Comparison of ENCODE assay signal across 22 cellular contexts in the genomic region with DNA sequence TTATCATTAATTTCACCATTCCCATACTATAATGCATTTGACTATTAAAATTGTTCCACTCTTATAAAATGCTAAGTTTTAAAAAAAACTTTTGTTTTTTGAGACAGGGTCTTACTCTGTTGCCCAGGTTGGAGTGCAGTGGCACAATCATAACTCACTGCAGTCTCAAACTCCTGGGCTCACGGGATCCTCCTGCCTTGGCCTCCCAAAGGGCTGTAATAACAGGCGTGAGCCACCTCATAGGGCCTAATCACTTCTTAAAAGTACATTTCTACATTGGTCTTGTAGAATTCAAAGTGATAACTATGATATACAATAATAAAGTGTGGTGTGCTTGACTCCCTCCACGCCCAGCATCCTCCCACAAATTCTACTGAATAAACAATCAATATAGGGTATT. TPM values are rescaled to one million over a fixed set of nuclear protein-coding genes. Genes with fewer than 3 reads are reported as not detected.
A peak's percentile ranks its signal among the peaks of the same experiment; 100 is the strongest.
DNase-seq lines count a peak whose midpoint lies in the region; ATAC-seq and TF ChIP-seq lines count a peak whose summit lies in the region.
"Had no signal": no experiment of that assay in that cellular context is flagged by ENCODE, and none has a peak within 500 bp of the region (broad histone marks: within the 10 kb centered on the region; RNA-seq: fewer than 3 reads in every experiment).

No MANE protein-coding gene starts in this region.

- no peak overlapping the region for H3K23ac ChIP-seq in IMR-90 (ENCODE audit: low read depth, low read length)
- no peak overlapping the region for H3K23ac ChIP-seq in mesenchymal stem cell (ENCODE audit: low read length in 2 of 2)

- H2BK20ac ChIP-seq in IMR-90 (ENCODE audit: low read depth, low read length): no peak overlapping the region

- no peak overlapping the region for H3K27ac ChIP-seq in IMR-90 (ENCODE audit: insufficient read depth, low read length)
- peak overlapping the region in 5 of 8 donors; percentile 98 to 100 (median 99) for H3K27ac ChIP-seq in spleen
- no peak overlapping the region for H3K27ac ChIP-seq in gastrocnemius medialis
- no peak overlapping the region for H3K27ac ChIP-seq in mesenchymal stem cell (ENCODE audit: low read length, poor library complexity, severe bottlenecking)
- H3K27ac ChIP-seq: sigmoid colon had no signal

- DNase-seq in activated CD8-positive, alpha-beta memory T cell treated with anti-CD3 and anti-CD28 coated beads, Interleukin-2, amount 10 ng/mL, durations not matched to agents 7 days and 5 days: no peak
- no peak for DNase-seq in activated CD8-positive, alpha-beta memory T cell treated with anti-CD3 and anti-CD28 coated beads for 24 hours
- no peak for DNase-seq in IMR-90
- DNase-seq in activated naive CD8-positive, alpha-beta T cell treated with anti-CD3 and anti-CD28 coated beads, Interleukin-2, amount 10 ng/mL, durations not matched to agents 7 days and 5 days: no peak
- no peak for DNase-seq in spleen
- no peak for DNase-seq in gastrocnemius medialis
- DNase-seq in mesenchymal stem cell: no peak
- DNase-seq in HT-29 (ENCODE audit: low spot score): no peak
- DNase-seq: ACHN; activated CD4-positive, CD25-positive, alpha-beta regulatory T cell treated with anti-CD3 and anti-CD28 coated beads, Interleukin-2, amount 50 U/mL, for 72 hours; activated gamma-delta T cell treated with Interleukin-2 at 50 U/mL for 16 hours; H7; heart right ventricle; islet precursor cell; NCI-H2029 treated with DMSO at 0.1 percent for 48 hours; NCI-H524 treated with DMSO at 0.1 percent for 48 hours; sigmoid colon; stimulated activated CD4-positive, alpha-beta T cell treated with anti-CD3 and anti-CD28 coated beads, Interleukin-4, amount 100 ng/mL, for 1 hour; stimulated activated CD8-positive, alpha-beta memory T cell treated with anti-CD3 and anti-CD28 coated beads, Interleukin-4, amount 100 ng/mL, for 48 hours; upper lobe of left lung had no signal

- in situ Hi-C loops in IMR-90 (cut with MboI; ENCODE audit: low sequenced_read_pairs) (no loop called here), gastrocnemius medialis (cut with MboI; ENCODE audit: low sequenced_read_pairs in 4 of 4) (no loop called here)

- H3K27me3 ChIP-seq in IMR-90 (ENCODE audit: control insufficient read depth, insufficient read depth, low read length) (no peaks in the 10 kb centered on the region), spleen (replicated peaks in 1 of 7) (no peaks in the 10 kb centered on the region), gastrocnemius medialis (no peaks in the 10 kb centered on the region), mesenchymal stem cell (ENCODE audit: control insufficient read depth in 1 of 2, insufficient read depth in 1 of 2, low read length in 2 of 2) (no peaks in the 10 kb centered on the region)
- H3K27me3 ChIP-seq: heart right ventricle, sigmoid colon, upper lobe of left lung had no signal

- H3K27me3 Mint-ChIP-seq in activated CD8-positive, alpha-beta memory T cell treated with anti-CD3 and anti-CD28 coated beads, Interleukin-2, amount 10 ng/mL, durations not matched to agents 7 days and 5 days: no peaks in the 10 kb centered on the region
- H3K27me3 Mint-ChIP-seq in activated naive CD8-positive, alpha-beta T cell treated with anti-CD3 and anti-CD28 coated beads, Interleukin-2, amount 10 ng/mL, durations not matched to agents 7 days and 5 days: no peaks in the 10 kb centered on the region

- H2BK12ac ChIP-seq in mesenchymal stem cell (ENCODE audit: low read length in 2 of 2): no peak overlapping the region

- no peak overlapping the region for H2BK120ac ChIP-seq in IMR-90 (ENCODE audit: low read depth, low read length)
- no peak overlapping the region for H2BK120ac ChIP-seq in mesenchymal stem cell (ENCODE audit: low read depth, low read length)

- H3K4me3 Mint-ChIP-seq in activated CD8-positive, alpha-beta memory T cell treated with anti-CD3 and anti-CD28 coated beads, Interleukin-2, amount 10 ng/mL, durations not matched to agents 7 days and 5 days: peak overlapping the region; percentile 93
- peak overlapping the region; percentile 90 for H3K4me3 Mint-ChIP-seq in activated naive CD8-positive, alpha-beta T cell treated with anti-CD3 and anti-CD28 coated beads, Interleukin-2, amount 10 ng/mL, durations not matched to agents 7 days and 5 days
- H3K4me3 Mint-ChIP-seq: mesothelial cell of epicardium had no signal

- H2AK9ac ChIP-seq in IMR-90 (replicated peaks; ENCODE audit: low read depth, low read length, poor library complexity): no peak overlapping the region

- dilution Hi-C loops in IMR-90 (cut with HindIII; ENCODE audit: low sequenced_read_pairs, unreplicated experiment): no loop called here

- no peak overlapping the region for H2AFZ ChIP-seq in IMR-90 (replicated peaks; ENCODE audit: low read length, poor library complexity)
- H2AFZ ChIP-seq in mesenchymal stem cell (ENCODE audit: low read depth, low read length): no peak overlapping the region

- H3K36me3 ChIP-seq in IMR-90 (ENCODE audit: control insufficient read depth, insufficient read depth, low read length): no peaks in the 10 kb centered on the region
- peaks cover 0 to 12% (median 0%) of the 10 kb centered on the region in 6 donors for H3K36me3 ChIP-seq in spleen
- no peaks in the 10 kb centered on the region for H3K36me3 ChIP-seq in gastrocnemius medialis
- no peaks in the 10 kb centered on the region for H3K36me3 ChIP-seq in mesenchymal stem cell (ENCODE audit: control insufficient read depth in 1 of 2, insufficient read depth in 2 of 2, low read depth in 1 of 2, low read length in 2 of 2)
- H3K36me3 ChIP-seq: sigmoid colon, upper lobe of left lung had no signal

- H3K4me1 Mint-ChIP-seq in activated CD8-positive, alpha-beta memory T cell treated with anti-CD3 and anti-CD28 coated beads, Interleukin-2, amount 10 ng/mL, durations not matched to agents 7 days and 5 days: peaks cover 44% of the 10 kb centered on the region
- H3K4me1 Mint-ChIP-seq in activated naive CD8-positive, alpha-beta T cell treated with anti-CD3 and anti-CD28 coated beads, Interleukin-2, amount 10 ng/mL, durations not matched to agents 7 days and 5 days: peaks cover 34% of the 10 kb centered on the region

- H3K79me1 ChIP-seq in IMR-90 (ENCODE audit: low read depth in 1 of 2, low read length in 2 of 2) (peaks cover 7 to 44% of the 10 kb centered on the region in 2 experiments), mesenchymal stem cell (replicated peaks; ENCODE audit: low read length, poor library complexity, severe bottlenecking) (peaks cover 3% of the 10 kb centered on the region)

- no peak overlapping the region for H3K4ac ChIP-seq in IMR-90 (ENCODE audit: low read depth, low read length)
- H3K4ac ChIP-seq in mesenchymal stem cell (ENCODE audit: low read depth in 1 of 2, low read length in 2 of 2): no peak overlapping the region

- no peak overlapping the region for H3K9ac ChIP-seq in IMR-90 (ENCODE audit: low read depth, low read length)
- H3K9ac ChIP-seq in mesenchymal stem cell (ENCODE audit: low read length): no peak overlapping the region

- H3K4me3 ChIP-seq in IMR-90 (ENCODE audit: insufficient read depth, low read depth, low read length) (no peak overlapping the region), spleen (peak overlapping the region in 1 of 8 donors; percentile 77), gastrocnemius medialis (no peak overlapping the region), mesenchymal stem cell (ENCODE audit: insufficient read depth in 1 of 2, low read depth in 1 of 2, low read length in 2 of 2) (no peak overlapping the region)
- H3K4me3 ChIP-seq: heart right ventricle, sigmoid colon, upper lobe of left lung had no signal

- H4K5ac ChIP-seq in IMR-90 (ENCODE audit: low read depth, low read length): no peak overlapping the region

- POLR2A ChIA-PET in IMR-90 (lab: Charles Lee; ENCODE audit: unreplicated experiment): no interaction called here
- POLR2A ChIA-PET in activated naive CD8-positive, alpha-beta T cell treated with anti-CD3 and anti-CD28 coated beads, Interleukin-2, amount 10 ng/mL, durations not matched to agents 7 days and 5 days (lab: Charles Lee): interaction anchor here (4.2 to 5.2 kb wide), 2 partner anchors 10 to 30 kb away, joined by 26 to 84 read pairs; no protein-coding TSS in a partner anchor

- H4K8ac ChIP-seq in IMR-90 (ENCODE audit: low read depth in 2 of 2, low read length in 2 of 2): no peak overlapping the region
- no peak overlapping the region for H4K8ac ChIP-seq in mesenchymal stem cell (ENCODE audit: low read length)

- H2AK5ac ChIP-seq in IMR-90 (ENCODE audit: low read depth, low read length): peak overlapping the region; percentile 49; the same call in 1 of the 2 replicates
- no peak overlapping the region for H2AK5ac ChIP-seq in mesenchymal stem cell (ENCODE audit: low read length, severe bottlenecking)

- H3K4me1 ChIP-seq in IMR-90 (ENCODE audit: control insufficient read depth, insufficient read depth, low read length) (peaks cover 2% of the 10 kb centered on the region; the same call in 1 of the 2 replicates), spleen (peaks cover 21 to 85% (median 62%) of the 10 kb centered on the region in 6 donors), gastrocnemius medialis (peaks cover 18 to 32% of the 10 kb centered on the region in 2 donors), mesenchymal stem cell (ENCODE audit: control insufficient read depth, insufficient read depth, low read depth, low read length) (peaks cover 7% of the 10 kb centered on the region)

- no TSS peak for BruUV-seq in IMR-90 (replicated peaks; lab: Mats Ljungman, UMichigan)

- H3K9me3 Mint-ChIP-seq in activated CD8-positive, alpha-beta memory T cell treated with anti-CD3 and anti-CD28 coated beads, Interleukin-2, amount 10 ng/mL, durations not matched to agents 7 days and 5 days (ENCODE audit: low read depth): no peaks in the 10 kb centered on the region
- no peaks in the 10 kb centered on the region for H3K9me3 Mint-ChIP-seq in activated naive CD8-positive, alpha-beta T cell treated with anti-CD3 and anti-CD28 coated beads, Interleukin-2, amount 10 ng/mL, durations not matched to agents 7 days and 5 days
- H3K9me3 Mint-ChIP-seq: mesothelial cell of epicardium had no signal

- H3K56ac ChIP-seq in IMR-90 (ENCODE audit: extremely low read depth, insufficient read depth, low read length): no peak overlapping the region

- CTCF ChIA-PET in activated CD8-positive, alpha-beta memory T cell treated with anti-CD3 and anti-CD28 coated beads, Interleukin-2, amount 10 ng/mL, durations not matched to agents 7 days and 5 days (lab: Charles Lee): interaction anchor here (1.0 to 6.6 kb wide), 4 partner anchors 35 to 151 kb away, joined by 3 to 48 read pairs (median 4); no protein-coding TSS in a partner anchor
- CTCF ChIA-PET in IMR-90 (lab: Yijun Ruan, JAX): no interaction called here

- H2BK5ac ChIP-seq in IMR-90 (ENCODE audit: low read depth, low read length, poor library complexity, severe bottlenecking) (no peak overlapping the region), mesenchymal stem cell (ENCODE audit: low read depth, low read length, poor library complexity, severe bottlenecking) (no peak overlapping the region)

- H3K14ac ChIP-seq in IMR-90 (replicated peaks; ENCODE audit: low read depth, low read length): no peak overlapping the region
- no peak overlapping the region for H3K14ac ChIP-seq in mesenchymal stem cell (ENCODE audit: low read length in 2 of 2)

- intact Hi-C loops in IMR-90 (cut with micrococcal nuclease): no loop called here
- intact Hi-C loops in spleen (cut with DNase I; ENCODE audit: low total_unique reads): no loop called here
- intact Hi-C loops in gastrocnemius medialis (cut with DNase I; ENCODE audit: low total_unique reads): no loop called here

- TF ChIP-seq POLR2A in IMR-90 (IDR thresholded peaks at IDR 0.05; ENCODE audit: low read depth, low read length) (no peak), spleen (IDR thresholded peaks at IDR 0.05) (no peak), gastrocnemius medialis (IDR thresholded peaks at IDR 0.05) (no peak)

- H3K27ac Mint-ChIP-seq in activated CD8-positive, alpha-beta memory T cell treated with anti-CD3 and anti-CD28 coated beads, Interleukin-2, amount 10 ng/mL, durations not matched to agents 7 days and 5 days: peak overlapping the region; percentile 84
- H3K27ac Mint-ChIP-seq in activated naive CD8-positive, alpha-beta T cell treated with anti-CD3 and anti-CD28 coated beads, Interleukin-2, amount 10 ng/mL, durations not matched to agents 7 days and 5 days: no peak overlapping the region
- H3K27ac Mint-ChIP-seq: mesothelial cell of epicardium had no signal

- ATAC-seq in activated CD8-positive, alpha-beta memory T cell treated with anti-CD3 and anti-CD28 coated beads, Interleukin-2, amount 10 ng/mL, durations not matched to agents 7 days and 5 days: no peak
- ATAC-seq in IMR-90 (ENCODE audit: low read depth): no peak
- ATAC-seq in activated naive CD8-positive, alpha-beta T cell treated with anti-CD3 and anti-CD28 coated beads, Interleukin-2, amount 10 ng/mL, durations not matched to agents 7 days and 5 days (ENCODE audit: low read depth): no peak
- ATAC-seq in gastrocnemius medialis: no peak
- ATAC-seq: heart right ventricle, Panc1 had no signal

- no peak for TF ChIP-seq RAD21 in IMR-90 (IDR thresholded peaks at IDR 0.05; ENCODE audit: low read length)

- no CpG with 5 or more reads among the region's 3 CpGs for WGBS in IMR-90 (ENCODE audit: extremely low coverage in 2 of 2, insufficient read length in 1 of 2), 2 experiments
- 85 to 93% (median 87%) methylated on average over 3 of the region's 3 CpGs for WGBS in spleen, 5 donors
- WGBS in mesenchymal stem cell: 100% methylated on average over 1 of the region's 3 CpGs

- peaks cover 3% of the 10 kb centered on the region; the same call in 1 of the 2 replicates for H3K9me1 ChIP-seq in IMR-90 (ENCODE audit: insufficient read depth, low read length)

- H3K4me2 ChIP-seq in IMR-90 (ENCODE audit: low read depth, low read length) (no peak overlapping the region), mesenchymal stem cell (ENCODE audit: low read length, poor library complexity, severe bottlenecking) (no peak overlapping the region)

- H3K18ac ChIP-seq in IMR-90 (ENCODE audit: low read depth, low read length) (0 out of 2 replicates have a peak overlapping the region, but pooled peaks have one; percentile 25), mesenchymal stem cell (ENCODE audit: low read depth in 1 of 2, low read length in 2 of 2) (no peak overlapping the region)

- H4K20me1 ChIP-seq in IMR-90 (ENCODE audit: insufficient read depth, low read length): peaks cover 4% of the 10 kb centered on the region; the same call in 1 of the 2 replicates

- 0 out of 3 replicates have a peak overlapping the region, but pooled peaks have one; percentile 3 for H2BK15ac ChIP-seq in IMR-90 (ENCODE audit: low read depth, low read length)
- H2BK15ac ChIP-seq in mesenchymal stem cell (ENCODE audit: low read depth, poor library complexity, severe bottlenecking): no peak overlapping the region

- H4K91ac ChIP-seq in IMR-90 (ENCODE audit: insufficient read depth, low read depth, low read length): no peak overlapping the region
- no peak overlapping the region for H4K91ac ChIP-seq in mesenchymal stem cell (ENCODE audit: low read length)

- peaks cover 12% of the 10 kb centered on the region for H3K36me3 Mint-ChIP-seq in activated CD8-positive, alpha-beta memory T cell treated with anti-CD3 and anti-CD28 coated beads, Interleukin-2, amount 10 ng/mL, durations not matched to agents 7 days and 5 days
- H3K36me3 Mint-ChIP-seq in activated naive CD8-positive, alpha-beta T cell treated with anti-CD3 and anti-CD28 coated beads, Interleukin-2, amount 10 ng/mL, durations not matched to agents 7 days and 5 days: no peaks in the 10 kb centered on the region
- H3K36me3 Mint-ChIP-seq: mesothelial cell of epicardium had no signal

- no peaks in the 10 kb centered on the region for H3K9me3 ChIP-seq in IMR-90 (ENCODE audit: control insufficient read depth, insufficient read depth, low read length)
- no peaks in the 10 kb centered on the region for H3K9me3 ChIP-seq in spleen
- no peaks in the 10 kb centered on the region for H3K9me3 ChIP-seq in gastrocnemius medialis
- H3K9me3 ChIP-seq in mesenchymal stem cell (ENCODE audit: control insufficient read depth, low read length): no peaks in the 10 kb centered on the region
- H3K9me3 ChIP-seq: heart right ventricle, sigmoid colon, upper lobe of left lung had no signal

- TF ChIP-seq CTCF in IMR-90 (conservative IDR thresholded peaks at IDR 0.05; ENCODE audit: low read depth, low read length) (no peak), spleen (IDR thresholded peaks at IDR 0.05 in 8 of 11, conservative IDR thresholded peaks at IDR 0.05 in 3 of 11) (no peak), gastrocnemius medialis (IDR thresholded peaks at IDR 0.05 in 4 of 5, conservative IDR thresholded peaks at IDR 0.05 in 1 of 5) (no peak)

RNA-seq across cellular contexts. Expression of a gene that starts 3.0 kb away (rescaled TPM):
- total RNA-seq in activated CD8-positive, alpha-beta memory T cell treated with anti-CD3 and anti-CD28 coated beads, Interleukin-2, amount 10 ng/mL, durations not matched to agents 7 days and 5 days: 10 to 100 TPM; 47.3 to 52.0 TPM
- 17.7 and 18.6 TPM in 2 replicates for total RNA-seq in IMR-90 (2012; rRNA removed)
- 3.2 and 4.1 TPM in 2 replicates for polyA plus RNA-seq in IMR-90 (2012; rRNA removed)
- 0.75 and 0.77 TPM in 2 replicates for polyA plus RNA-seq in IMR-90 (2012; cell fraction: cytosol; rRNA removed)
- polyA plus RNA-seq in IMR-90 (2012; cell fraction: nucleus; rRNA removed; ENCODE audit: low replicate concordance): 0.83 and 8.7 TPM in 2 replicates
- total RNA-seq in activated naive CD8-positive, alpha-beta T cell treated with anti-CD3 and anti-CD28 coated beads, Interleukin-2, amount 10 ng/mL, durations not matched to agents 7 days and 5 days: 10 to 100 TPM; 50.4 to 56.7 TPM
- 10 to 100 TPM; 53.1 to 88.2 (median 61.5) TPM for total RNA-seq in spleen
- polyA plus RNA-seq in spleen: 10 to 100 TPM in 1 of 3 donors, 1 to 10 TPM in 2; 9.4 to 11.1 (median 9.9) TPM
- 10 to 100 TPM; 24.4 to 46.4 (median 33.1) TPM for total RNA-seq in gastrocnemius medialis
- polyA plus RNA-seq in mesenchymal stem cell (2013, experiment 1 of 2): 8.3 TPM
- 8.4 TPM for polyA plus RNA-seq in mesenchymal stem cell (2013, experiment 2 of 2)
- total RNA-seq in HT-29 (2014; rRNA removed; shearing (Covaris generic)): 9.0 and 9.7 TPM in 2 replicates

Comparison
In these comparisons a context has a peak if more than half of its experiments do, and no peak if none do; other contexts are left out.
1. H3K27ac ChIP-seq: peak in spleen (5 of 8); none in IMR-90 (single experiment), gastrocnemius medialis (0 of 4) and mesenchymal stem cell (single experiment).